Comparison of ENCODE assay signal across 10 cellular contexts in genomic region chr15:78129098-78130011, GRCh38. TPM values are rescaled to one million over a fixed set of nuclear protein-coding genes. Genes with fewer than 3 reads are reported as not detected.
A peak's percentile ranks its signal among the peaks of the same experiment; 100 is the strongest.
DNase-seq lines count a peak whose midpoint lies in the region; ATAC-seq and TF ChIP-seq lines count a peak whose summit lies in the region.
"Had no signal": no experiment of that assay in that cellular context is flagged by ENCODE, and none has a peak within 500 bp of the region (broad histone marks: within the 10 kb centered on the region; RNA-seq: fewer than 3 reads in every experiment).

No MANE protein-coding gene starts in this region.

- H3K4me3 ChIP-seq in cardiac muscle cell = no peak overlapping the region
- no peak overlapping the region for H3K4me3 ChIP-seq in endodermal cell (ENCODE audit: low read length)
- no peak overlapping the region for H3K4me3 ChIP-seq in thymus (ENCODE audit: low read length)

- no peaks in the 10 kb centered on the region for H3K9me3 ChIP-seq in cardiac muscle cell (ENCODE audit: low read depth)
- H3K9me3 ChIP-seq in endodermal cell (ENCODE audit: control insufficient read depth, low read length) = no peaks in the 10 kb centered on the region
- H3K9me3 ChIP-seq in thymus (ENCODE audit: control insufficient read depth) = no peaks in the 10 kb centered on the region

- no peak for DNase-seq in cardiac muscle cell (ENCODE audit: low read depth in 1 of 2, low spot score in 1 of 2)
- no peak for DNase-seq in Right ventricle myocardium inferior (ENCODE audit: missing footprints)
- peak; percentile 34 for DNase-seq in NCI-H226
- no peak for DNase-seq in endodermal cell
- no peak for DNase-seq in inferior parietal cortex (ENCODE audit: extremely low spot score)
- DNase-seq in activated CD4-positive, alpha-beta memory T cell treated with anti-CD3 and anti-CD28 coated beads for 36 hours = no peak
- no peak for DNase-seq in stimulated activated CD4-positive, alpha-beta T cell treated with anti-CD3 and anti-CD28 coated beads, Interleukin-4, amount 100 ng/mL, for 1 hour

- H3K9me3 Mint-ChIP-seq in endodermal cell = no peaks in the 10 kb centered on the region
- no peaks in the 10 kb centered on the region for H3K9me3 Mint-ChIP-seq in activated CD4-positive, alpha-beta memory T cell treated with anti-CD3 and anti-CD28 coated beads for 36 hours

- H3K4me1 Mint-ChIP-seq in endodermal cell = peaks cover 24% of the 10 kb centered on the region
- H3K4me1 Mint-ChIP-seq in activated CD4-positive, alpha-beta memory T cell treated with anti-CD3 and anti-CD28 coated beads for 36 hours (ENCODE audit: low read depth) = peaks cover 21% of the 10 kb centered on the region

- intact Hi-C loops in Right ventricle myocardium inferior (cut with DNase I) = loop anchor here (2.0 to 5.0 kb wide), 3 partner anchors 19 to 113 kb away; partner anchors contain the start of gene IDH3A
- intact Hi-C loops in activated CD4-positive, alpha-beta memory T cell treated with anti-CD3 and anti-CD28 coated beads for 36 hours (cut with micrococcal nuclease) = no loop called here

- H3K9ac ChIP-seq in endodermal cell (ENCODE audit: extremely low read depth, low read length, poor library complexity, severe bottlenecking) = no peak overlapping the region

- no peaks in the 10 kb centered on the region for H3K27me3 ChIP-seq in cardiac muscle cell
- H3K27me3 ChIP-seq in endodermal cell (ENCODE audit: control insufficient read depth, insufficient read depth, low read length, poor library complexity, severe bottlenecking) = no peaks in the 10 kb centered on the region
- no peaks in the 10 kb centered on the region for H3K27me3 ChIP-seq in thymus (ENCODE audit: control insufficient read depth, insufficient read depth)

- H3K36me3 ChIP-seq in cardiac muscle cell = no peaks in the 10 kb centered on the region
- no peaks in the 10 kb centered on the region for H3K36me3 ChIP-seq in endodermal cell (ENCODE audit: control insufficient read depth, insufficient read depth, low read length)
- peaks cover 4% of the 10 kb centered on the region for H3K36me3 ChIP-seq in thymus (ENCODE audit: control insufficient read depth, insufficient read depth)

- no peaks in the 10 kb centered on the region for H3K27me3 Mint-ChIP-seq in endodermal cell (ENCODE audit: insufficient read depth)
- H3K27me3 Mint-ChIP-seq in activated CD4-positive, alpha-beta memory T cell treated with anti-CD3 and anti-CD28 coated beads for 36 hours = no peaks in the 10 kb centered on the region

- ATAC-seq in Right ventricle myocardium inferior = no peak

- peaks cover 2% of the 10 kb centered on the region for H3K36me3 Mint-ChIP-seq in endodermal cell (ENCODE audit: low read depth)
- no peaks in the 10 kb centered on the region for H3K36me3 Mint-ChIP-seq in activated CD4-positive, alpha-beta memory T cell treated with anti-CD3 and anti-CD28 coated beads for 36 hours

- peak overlapping the region; percentile 32 for H3K27ac ChIP-seq in cardiac muscle cell
- H3K27ac ChIP-seq in endodermal cell (ENCODE audit: low read depth, low read length) = peak overlapping the region; percentile 32
- peak overlapping the region; percentile 64 for H3K27ac ChIP-seq in thymus (ENCODE audit: low read depth)

- peak overlapping the region; percentile 78 for H3K4me3 Mint-ChIP-seq in endodermal cell
- no peak overlapping the region for H3K4me3 Mint-ChIP-seq in activated CD4-positive, alpha-beta memory T cell treated with anti-CD3 and anti-CD28 coated beads for 36 hours

- H3K4me1 ChIP-seq in cardiac muscle cell (ENCODE audit: low read depth) (no peaks in the 10 kb centered on the region), endodermal cell (ENCODE audit: control insufficient read depth, insufficient read depth, low read length) (no peaks in the 10 kb centered on the region), thymus (ENCODE audit: control insufficient read depth, insufficient read depth, low read length) (peaks cover 44% of the 10 kb centered on the region)

- peak overlapping the region; percentile 35 for H3K27ac Mint-ChIP-seq in endodermal cell
- no peak overlapping the region for H3K27ac Mint-ChIP-seq in activated CD4-positive, alpha-beta memory T cell treated with anti-CD3 and anti-CD28 coated beads for 36 hours

- WGBS in endodermal cell (ENCODE audit: insufficient coverage in 1 of 2, insufficient read length in 1 of 2), 2 experiments = 91 to 93% methylated on average over 6 to 10 of the region's 10 CpGs
- 86% methylated on average over 10 of the region's 10 CpGs for WGBS in thymus

- POLR2A ChIA-PET in activated CD4-positive, alpha-beta memory T cell treated with anti-CD3 and anti-CD28 coated beads for 36 hours (lab: Charles Lee) = interaction anchor here (0.5 kb wide), 1 partner anchor 20 kb away, joined by 3 read pairs; the partner anchor contains the start of gene IDH3A

- TF ChIP-seq CTCF in cardiac muscle cell (IDR thresholded peaks at IDR 0.05; ENCODE audit: low read depth, low read length) (no peak), endodermal cell (conservative IDR thresholded peaks at IDR 0.05) (no peak)

- CTCF ChIA-PET in activated CD4-positive, alpha-beta memory T cell treated with anti-CD3 and anti-CD28 coated beads for 36 hours (lab: Charles Lee) = interaction anchor here (0.7 to 4.3 kb wide), 8 partner anchors 11 to 171 kb away, joined by 3 to 61 read pairs (median 4); no protein-coding TSS in a partner anchor

RNA-seq across cellular contexts. Expression of gene CIB2, which starts 1.9 kb away (rescaled TPM):
- 62.7 and 63.4 TPM in 2 replicates for total RNA-seq in cardiac muscle cell
- polyA plus RNA-seq in cardiac muscle cell = 59.9 and 72.6 TPM in 2 replicates
- total RNA-seq in Right ventricle myocardium inferior = 21.2 TPM
- total RNA-seq in endodermal cell = 10 to 100 TPM; 40.6 to 41.7 TPM
- 42.9 TPM for polyA plus RNA-seq in endodermal cell (2013, experiment 1 of 2)
- polyA plus RNA-seq in endodermal cell (2013, experiment 2 of 2) = 38.6 TPM
- polyA plus RNA-seq in thymus = 11.2 TPM
- 1 to 10 TPM; 2.0 to 2.2 TPM for total RNA-seq in activated CD4-positive, alpha-beta memory T cell treated with anti-CD3 and anti-CD28 coated beads for 36 hours

RNA-seq across cellular contexts. Expression of gene IDH3A, which starts 19.8 kb away (rescaled TPM):
- total RNA-seq in cardiac muscle cell = 63.1 and 80.6 TPM in 2 replicates
- polyA plus RNA-seq in cardiac muscle cell = 79.4 and 113 TPM in 2 replicates
- 425 TPM for total RNA-seq in Right ventricle myocardium inferior
- 10 to 100 TPM; 34.2 to 43.2 TPM for total RNA-seq in endodermal cell
- 16.1 TPM for polyA plus RNA-seq in endodermal cell (2013, experiment 1 of 2)
- polyA plus RNA-seq in endodermal cell (2013, experiment 2 of 2) = 16.9 TPM
- 45.7 TPM for polyA plus RNA-seq in thymus
- 100 to 1,000 TPM; 106 to 111 TPM for total RNA-seq in activated CD4-positive, alpha-beta memory T cell treated with anti-CD3 and anti-CD28 coated beads for 36 hours

RNA-seq across cellular contexts. Expression of gene SH2D7, which starts 37.0 kb away (rescaled TPM):
- total RNA-seq in cardiac muscle cell = not detected in 2 replicates
- 0.22 and 0.98 TPM in 2 replicates for polyA plus RNA-seq in cardiac muscle cell
- not detected for total RNA-seq in Right ventricle myocardium inferior
- not detected for total RNA-seq in endodermal cell
- not detected for polyA plus RNA-seq in endodermal cell (2013, experiment 1 of 2)
- polyA plus RNA-seq in endodermal cell (2013, experiment 2 of 2) = not detected
- 0.05 TPM for polyA plus RNA-seq in thymus
- total RNA-seq in activated CD4-positive, alpha-beta memory T cell treated with anti-CD3 and anti-CD28 coated beads for 36 hours = not detected
- total RNA-seq: LHCN-M2, urinary bladder had no signal
- polyA plus RNA-seq: urinary bladder had no signal

RNA-seq across cellular contexts. Expression of gene TBC1D2B, which starts 51.8 kb away (rescaled TPM):
- total RNA-seq in cardiac muscle cell (8.8 and 16.5 TPM in 2 replicates), Right ventricle myocardium inferior (12.2 TPM), endodermal cell (10 to 100 TPM; 13.8 to 23.8 TPM)
- polyA plus RNA-seq in cardiac muscle cell (6.5 and 11.9 TPM in 2 replicates), thymus (20.0 TPM)
- polyA plus RNA-seq in endodermal cell (2013, experiment 1 of 2) = 10.7 TPM
- polyA plus RNA-seq in endodermal cell (2013, experiment 2 of 2) = 12.9 TPM
- 10 to 100 TPM; 47.9 to 57.8 TPM for total RNA-seq in activated CD4-positive, alpha-beta memory T cell treated with anti-CD3 and anti-CD28 coated beads for 36 hours
